In the genomic region with DNA sequence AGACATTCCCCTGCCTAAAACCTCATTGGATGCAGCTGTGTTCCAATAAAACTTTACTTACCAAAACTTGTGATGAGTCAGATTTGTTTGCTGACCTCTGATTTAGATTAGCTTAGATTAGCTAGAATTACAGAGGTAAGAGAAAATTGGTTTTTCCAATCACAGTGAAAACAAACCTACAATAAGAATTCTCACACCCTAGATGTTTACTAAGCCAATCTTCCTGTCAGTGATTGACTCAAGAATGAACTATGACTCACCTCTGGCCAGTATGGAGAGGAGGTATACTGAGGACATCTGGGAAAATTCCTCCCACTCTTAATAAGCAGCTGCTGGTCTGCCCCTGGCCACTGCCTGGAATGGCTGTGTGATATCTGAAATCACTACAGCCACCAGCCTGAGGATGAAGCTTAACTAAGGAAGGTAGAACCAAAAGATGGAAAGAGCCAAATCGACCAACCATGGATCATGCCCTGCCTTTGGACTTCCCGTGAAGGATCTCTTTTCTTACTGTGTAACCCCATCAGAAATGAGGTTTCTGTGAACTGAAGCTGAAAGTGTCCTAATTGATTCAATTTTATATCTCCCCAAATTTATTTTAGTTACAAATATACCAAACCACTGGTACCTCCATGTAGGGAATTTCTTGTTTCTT, we compare ENCODE assay signal across 12 cellular contexts. TPM values are rescaled to one million over a fixed set of nuclear protein-coding genes. Genes with fewer than 3 reads are reported as not detected.
DNase-seq lines count a peak whose midpoint lies in the region; ATAC-seq and TF ChIP-seq lines count a peak whose summit lies in the region.
"Had no signal": no experiment of that assay in that cellular context is flagged by ENCODE, and none has a peak within 500 bp of the region (broad histone marks: within the 10 kb centered on the region; RNA-seq: fewer than 3 reads in every experiment).

No MANE protein-coding gene starts in this region.

- H3K27ac ChIP-seq in CD4-positive, alpha-beta T cell (ENCODE audit: low read depth, low read length) = no peak overlapping the region
- H3K27ac ChIP-seq: neutrophil had no signal

- CTCF ChIA-PET in CD4-positive, alpha-beta T cell (lab: Charles Lee) = interaction anchor here (1.6 kb wide), 1 partner anchor 129 kb away, joined by 3 read pairs; no protein-coding TSS in a partner anchor

- TF ChIP-seq CTCF in choroid plexus epithelial cell (conservative IDR thresholded peaks at IDR 0.05; ENCODE audit: low read depth, low read length) = no peak
- TF ChIP-seq CTCF in CD4-positive, alpha-beta T cell (IDR thresholded peaks at IDR 0.05) = no peak

- no peaks in the 10 kb centered on the region for H3K4me1 Mint-ChIP-seq in CD4-positive, alpha-beta T cell (ENCODE audit: low read depth)

- intact Hi-C loops in CD4-positive, alpha-beta T cell (cut with DNase I, micrococcal nuclease) = no loop called here

- no peak overlapping the region for H3K4me3 Mint-ChIP-seq in CD4-positive, alpha-beta T cell

- peaks cover 8% of the 10 kb centered on the region for H3K27me3 ChIP-seq in CD4-positive, alpha-beta T cell (ENCODE audit: control insufficient read depth, insufficient read depth, low read length)

- H3K36me3 Mint-ChIP-seq in CD4-positive, alpha-beta T cell (ENCODE audit: low read depth) = no peaks in the 10 kb centered on the region

- H3K27me3 Mint-ChIP-seq in CD4-positive, alpha-beta T cell = peaks cover 28% of the 10 kb centered on the region

- POLR2A ChIA-PET in CD4-positive, alpha-beta T cell (lab: Charles Lee) = no interaction called here

- H3K9me3 Mint-ChIP-seq in CD4-positive, alpha-beta T cell = peaks cover 2% of the 10 kb centered on the region
- H3K9me3 Mint-ChIP-seq: activated T-helper 2 cell treated with anti-CD3 and anti-CD28 coated beads, Interferon-gamma antibody, Interleukin-2, Interleukin-4, amounts not matched to agents 10 μg/mL and 5 μg/mL and 100 μg/mL, durations not matched to agents 14 hours and 24 hours and 36 hours had no signal

- ATAC-seq in HG02642 (IDR thresholded peaks at IDR 0.05; ENCODE audit: poor library complexity, unreplicated experiment) (no peak), HG03565 (IDR thresholded peaks at IDR 0.05; ENCODE audit: unreplicated experiment) (no peak)
- no peak for ATAC-seq in CD4-positive, alpha-beta T cell (ENCODE audit: poor library complexity)

- no peaks in the 10 kb centered on the region for H3K9me3 ChIP-seq in CD4-positive, alpha-beta T cell (ENCODE audit: control insufficient read depth, low read length)
- H3K9me3 ChIP-seq: neutrophil had no signal

- no peak overlapping the region for H3K27ac Mint-ChIP-seq in CD4-positive, alpha-beta T cell
- H3K27ac Mint-ChIP-seq: activated T-helper 2 cell treated with anti-CD3 and anti-CD28 coated beads, Interferon-gamma antibody, Interleukin-2, Interleukin-4, amounts not matched to agents 10 μg/mL and 5 μg/mL and 100 μg/mL, durations not matched to agents 14 hours and 24 hours and 36 hours had no signal

- DNase-seq in EH (ENCODE audit: low read depth) (peak; percentile 67), LoVo (ENCODE audit: low spot score) (peak; percentile 46), choroid plexus epithelial cell (ENCODE audit: low read depth) (peak; percentile 67), myocyte (ENCODE audit: low read depth) (peak; percentile 56), inferior parietal cortex (ENCODE audit: extremely low spot score) (no peak)
- no peak for DNase-seq in CD4-positive, alpha-beta T cell
- DNase-seq: NCI-H526 treated with DMSO at 0.1 percent for 48 hours had no signal

- H3K4me3 ChIP-seq in choroid plexus epithelial cell (ENCODE audit: low read depth, low read length) = no peak overlapping the region

RNA-seq across cellular contexts. Expression of a gene that starts 19.0 kb away (rescaled TPM):
- total RNA-seq in myocyte = not detected in 2 replicates
- not detected for polyA plus RNA-seq in myocyte (2012)
- total RNA-seq in CD4-positive, alpha-beta T cell = not detected
- total RNA-seq: activated T-helper 2 cell treated with anti-CD3 and anti-CD28 coated beads, Interferon-gamma antibody, Interleukin-2, Interleukin-4, amounts not matched to agents 10 μg/mL and 5 μg/mL and 100 μg/mL, durations not matched to agents 14 hours and 24 hours and 36 hours; cardiac septum had no signal

RNA-seq across cellular contexts. Expression of a gene that starts 55.9 kb away (rescaled TPM):
- total RNA-seq in myocyte = not detected in 2 replicates
- polyA plus RNA-seq in myocyte (2012) = not detected
- total RNA-seq in CD4-positive, alpha-beta T cell = 1 to 10 TPM; 9.2 to 9.5 TPM

Comparison
In these comparisons a context has a peak if more than half of its experiments do, and no peak if none do; other contexts are left out.
1. DNase-seq: peak in EH (single experiment), LoVo (single experiment), choroid plexus epithelial cell (single experiment) and myocyte (single experiment); none in CD4-positive, alpha-beta T cell (0 of 10) and inferior parietal cortex (single experiment).
2. RNA of a gene that starts 55.9 kb away (total RNA-seq): 9.2 to 9.5 TPM in CD4-positive, alpha-beta T cell; not detected in myocyte; every median in the first group is over 10 times any median in the second.